ENCODE assay signal across 9 cellular contexts in genomic region chr2:197873293-197873701, GRCh38.
DNase-seq lines count a peak whose midpoint lies in the region; ATAC-seq and TF ChIP-seq lines count a peak whose summit lies in the region.
"Had no signal": no experiment of that assay in that cellular context is flagged by ENCODE, and none has a peak within 500 bp of the region (broad histone marks: within the 10 kb centered on the region; RNA-seq: fewer than 3 reads in every experiment).

No MANE protein-coding gene starts in this region.

- in situ Hi-C loops in ACHN (cut with HindIII; ENCODE audit: low pct_ligation_motif_present, low pct_unique_long_range_greater_than_20kb, low sequenced_read_pairs): no loop called here

- peak; percentile 77 for ATAC-seq in SK-N-SH treated with all-trans-retinoic acid at 6 μM for 48 hours
- ATAC-seq in GM21825 (IDR thresholded peaks at IDR 0.05; ENCODE audit: unreplicated experiment): no peak
- ATAC-seq: stimulated activated effector memory CD8-positive, alpha-beta T cell treated with anti-CD3 and anti-CD28 coated beads, Interleukin-12 subunit alpha, Interleukin-12 subunit beta, amount 100 ng/mL, for 72 hours had no signal

- DNase-seq in foreskin melanocyte: peak; percentile 62
- DNase-seq in retinal pigment epithelial cell (ENCODE audit: low read depth): peak; percentile 59
- DNase-seq in ACHN: no peak
- DNase-seq in central memory CD4-positive, alpha-beta T cell: no peak
- DNase-seq: NCI-H510A treated with DMSO at 0.1 percent for 48 hours had no signal

- H3K36me3 ChIP-seq in HEK293 (ENCODE audit: control insufficient read depth in 2 of 2, insufficient read depth in 1 of 2, low read length in 2 of 2): no peaks in the 10 kb centered on the region

- POLR2A ChIA-PET in HEK293 (lab: Yijun Ruan, JAX): no interaction called here

- CTCF ChIA-PET in HEK293 (lab: Yijun Ruan, JAX): interaction anchor here (0.6 to 1.2 kb wide), 2 partner anchors 18 to 182 kb away, joined by 3 read pairs; no protein-coding TSS in a partner anchor

- TF ChIP-seq CTCF in HEK293 (tag by site-specific recombination; IDR thresholded peaks at IDR 0.05): peak; percentile 27; the same call in 1 of the 2 replicates
- no peak for TF ChIP-seq CTCF in retinal pigment epithelial cell (conservative IDR thresholded peaks at IDR 0.05; ENCODE audit: low read depth, low read length)

- H3K27ac ChIP-seq in HEK293 (ENCODE audit: extremely low read depth, low read depth, low read length): no peak overlapping the region

- H3K4me1 ChIP-seq in HEK293 (ENCODE audit: control insufficient read depth, insufficient read depth, low read length): peaks cover 12% of the 10 kb centered on the region; the same call in 1 of the 2 replicates

- H3K4me3 ChIP-seq in HEK293 (ENCODE audit: low read depth, low read length) (no peak overlapping the region), retinal pigment epithelial cell (ENCODE audit: low read length) (no peak overlapping the region)

- no peaks in the 10 kb centered on the region for H3K9me3 ChIP-seq in HEK293 (ENCODE audit: control insufficient read depth, insufficient read depth, low read depth, low read length)

TF ChIP-seq in HEK293, 187 proteins besides CTCF, POLR2A, EP300 and RAD21 (continues in another document):
- TF ChIP-seq HIC1 (tag by site-specific recombination; IDR thresholded peaks at IDR 0.05) (no peak), ZNF623 (tag by site-specific recombination; IDR thresholded peaks at IDR 0.05) (no peak), ZNF23 (tag by site-specific recombination; IDR thresholded peaks at IDR 0.05; ENCODE audit: borderline replicate concordance) (no peak), PBX3 (CRISPR knock-in tag; IDR thresholded peaks at IDR 0.05) (no peak), ZNF26 (tag by site-specific recombination; IDR thresholded peaks at IDR 0.05) (no peak), ZIC2 (tag by site-specific recombination; IDR thresholded peaks at IDR 0.05) (peak; percentile 88), KLF16 (tag by site-specific recombination; IDR thresholded peaks at IDR 0.05) (no peak), ZNF223 (tag by site-specific recombination; IDR thresholded peaks at IDR 0.05) (no peak), ZNF530 (tag by site-specific recombination; IDR thresholded peaks at IDR 0.05; ENCODE audit: low read depth) (no peak), ZNF626 (tag by site-specific recombination; IDR thresholded peaks at IDR 0.05) (no peak), ZNF366 (tag by site-specific recombination; conservative IDR thresholded peaks at IDR 0.05) (no peak), OSR2 (tag by site-specific recombination; IDR thresholded peaks at IDR 0.05) (peak; percentile 38; the same call in 1 of the 2 replicates), ZBTB48 (tag by site-specific recombination; IDR thresholded peaks at IDR 0.05) (0 out of 2 replicates have a peak, but pooled peaks have one; percentile 48)

TF ChIP-seq in SK-N-SH treated with all-trans-retinoic acid at 6 μM for 48 hours, 23 proteins besides CTCF, POLR2A, EP300 and RAD21 (continues in another document):
- TF ChIP-seq ARNTL (CRISPR knock-in tag; IDR thresholded peaks at IDR 0.05; ENCODE audit: borderline replicate concordance, low read depth) (no peak), POU6F1 (CRISPR knock-in tag; IDR thresholded peaks at IDR 0.05; ENCODE audit: borderline replicate concordance, low read depth) (no peak), TSHZ2 (CRISPR knock-in tag; IDR thresholded peaks at IDR 0.05) (no peak), ZC3H10 (CRISPR knock-in tag; IDR thresholded peaks at IDR 0.05) (no peak), SNAI2 (CRISPR knock-in tag; IDR thresholded peaks at IDR 0.05) (no peak), GLIS3 (CRISPR knock-in tag; IDR thresholded peaks at IDR 0.05) (no peak), ISL1 (CRISPR knock-in tag; IDR thresholded peaks at IDR 0.05) (no peak), PATZ1 (CRISPR knock-in tag; IDR thresholded peaks at IDR 0.05; ENCODE audit: borderline replicate concordance) (no peak), CREB5 (CRISPR knock-in tag; IDR thresholded peaks at IDR 0.05; ENCODE audit: low read depth) (no peak), TOX (CRISPR knock-in tag; IDR thresholded peaks at IDR 0.05; ENCODE audit: borderline replicate concordance) (no peak), PPARA (CRISPR knock-in tag; IDR thresholded peaks at IDR 0.05; ENCODE audit: borderline replicate concordance) (no peak), CSDC2 (CRISPR knock-in tag; IDR thresholded peaks at IDR 0.05) (no peak), ZNF70 (CRISPR knock-in tag; IDR thresholded peaks at IDR 0.05) (no peak), RARB (CRISPR knock-in tag; IDR thresholded peaks at IDR 0.05) (no peak), BACH2 (CRISPR knock-in tag; IDR thresholded peaks at IDR 0.05; ENCODE audit: borderline replicate concordance) (no peak), ZNF8 (CRISPR knock-in tag; IDR thresholded peaks at IDR 0.05) (no peak)

Comparison
In these comparisons a context has a peak if more than half of its experiments do, and no peak if none do; other contexts are left out.
1. DNase-seq: peak in foreskin melanocyte (single experiment) and retinal pigment epithelial cell (single experiment); none in ACHN (single experiment) and central memory CD4-positive, alpha-beta T cell (single experiment).